In the genomic region with DNA sequence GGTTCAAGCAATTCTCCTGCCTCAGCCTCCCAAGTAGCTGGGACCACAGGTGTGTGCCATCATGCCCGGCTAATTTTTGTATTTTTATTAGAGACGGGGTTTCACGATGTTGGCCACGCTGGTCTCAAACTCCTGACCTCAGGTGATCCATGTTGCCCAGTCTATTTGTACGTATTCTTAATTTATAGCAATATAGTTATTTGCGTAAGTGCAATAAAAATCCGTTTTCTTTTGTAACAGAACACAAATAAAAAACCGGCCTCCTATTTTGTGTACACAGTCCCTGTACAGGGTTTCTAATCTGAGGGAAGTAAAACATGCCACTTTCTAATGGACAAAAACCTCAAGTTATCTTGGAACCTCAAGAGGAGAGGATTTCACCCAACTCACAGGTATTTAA, we compare ENCODE assay signal across 5 cellular contexts. TPM values are rescaled to one million over a fixed set of nuclear protein-coding genes. Genes with fewer than 3 reads are reported as not detected.
"Had no signal": no experiment of that assay in that cellular context is flagged by ENCODE, and none has a peak within 500 bp of the region (broad histone marks: within the 10 kb centered on the region; RNA-seq: fewer than 3 reads in every experiment).

No MANE protein-coding gene starts in this region.

- ATAC-seq: GM23338 had no signal

- H3K4me3 ChIP-seq: GM23338 had no signal

- H3K9me3 Mint-ChIP-seq: GM23338, H9 had no signal

- H3K27ac Mint-ChIP-seq: GM23338, H9 had no signal

- H2AFZ ChIP-seq: GM23338 had no signal

- H3K4me2 ChIP-seq: GM23338 had no signal

- H3K4me3 Mint-ChIP-seq: GM23338, H9 had no signal

- DNase-seq: H9, HCEC 1CT, IMR-90, KBM-7 had no signal

RNA-seq across cellular contexts. Expression of gene DNASE1L2, which starts 24.0 kb away (rescaled TPM):
- total RNA-seq: GM23338 had no signal
